Comparison of ENCODE assay signal across 11 cellular contexts in the genomic region with DNA sequence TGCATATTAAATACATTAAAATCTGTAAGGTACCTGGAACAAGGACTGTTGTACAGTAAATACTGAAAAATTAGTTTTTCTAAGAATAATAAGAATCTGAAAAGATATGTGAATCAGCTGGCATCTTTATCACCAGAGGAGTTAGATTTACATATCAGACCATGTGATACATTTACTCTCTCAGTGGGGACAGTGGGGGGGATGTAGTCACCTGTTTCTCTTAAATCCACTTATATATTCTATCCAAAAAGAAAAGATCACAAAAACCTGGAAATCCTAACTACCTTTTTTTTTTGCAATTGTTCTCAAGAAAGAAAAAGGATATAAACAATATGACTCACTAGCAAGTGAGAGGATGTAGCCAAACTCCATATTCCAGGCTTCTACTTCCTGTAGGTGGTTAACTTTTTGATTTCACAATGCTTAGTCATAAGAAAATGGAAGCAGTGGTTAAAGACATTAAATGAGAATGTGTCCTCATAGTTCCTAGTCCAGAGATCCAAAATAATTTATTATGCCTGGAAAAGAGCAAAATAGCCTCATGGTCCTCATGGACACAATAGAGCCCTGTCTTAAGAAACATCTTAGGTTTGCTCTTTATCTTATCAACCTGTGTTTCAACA. TPM values are rescaled to one million over a fixed set of nuclear protein-coding genes. Genes with fewer than 3 reads are reported as not detected.
A peak's percentile ranks its signal among the peaks of the same experiment; 100 is the strongest.
DNase-seq lines count a peak whose midpoint lies in the region; ATAC-seq and TF ChIP-seq lines count a peak whose summit lies in the region.
"Had no signal": no experiment of that assay in that cellular context is flagged by ENCODE, and none has a peak within 500 bp of the region (broad histone marks: within the 10 kb centered on the region; RNA-seq: fewer than 3 reads in every experiment).

No MANE protein-coding gene starts in this region.

- H2BK15ac ChIP-seq in IMR-90 (ENCODE audit: low read depth, low read length) = peak overlapping the region; percentile 48; the same call in 1 of the 3 replicates

- H3K23ac ChIP-seq in IMR-90 (ENCODE audit: low read depth, low read length) = no peak overlapping the region; the same call in 1 of the 2 replicates

- no peaks in the 10 kb centered on the region for H3K9me3 Mint-ChIP-seq in nephron progenitor cell

- H3K4me1 ChIP-seq in ACC112 (ENCODE audit: control insufficient read depth, insufficient read depth, low read length, unreplicated experiment) (peaks cover 28% of the 10 kb centered on the region), IMR-90 (ENCODE audit: control insufficient read depth, insufficient read depth, low read length) (peaks cover 7% of the 10 kb centered on the region), prostate gland (replicated peaks) (no peaks in the 10 kb centered on the region), ovary (ENCODE audit: insufficient read depth) (no peaks in the 10 kb centered on the region)

- no peak for TF ChIP-seq RAD21 in IMR-90 (IDR thresholded peaks at IDR 0.05; ENCODE audit: low read length)

- H3K18ac ChIP-seq in IMR-90 (ENCODE audit: low read depth, low read length) = peak overlapping the region; percentile 100

- H3K27me3 Mint-ChIP-seq in nephron progenitor cell (ENCODE audit: low read depth, poor library complexity) = no peaks in the 10 kb centered on the region

- 0 out of 2 replicates have a peak overlapping the region, but pooled peaks have one; percentile 8 for H3K4me3 ChIP-seq in ACC112 (ENCODE audit: low read depth, low read length)
- no peak overlapping the region for H3K4me3 ChIP-seq in IMR-90 (ENCODE audit: insufficient read depth, low read depth, low read length)
- no peak overlapping the region for H3K4me3 ChIP-seq in astrocyte of the spinal cord (ENCODE audit: low read depth, low read length)
- no peak overlapping the region for H3K4me3 ChIP-seq in prostate gland
- H3K4me3 ChIP-seq in ovary = no peak overlapping the region

- H2AK9ac ChIP-seq in IMR-90 (replicated peaks; ENCODE audit: low read depth, low read length, poor library complexity) = no peak overlapping the region

- H3K4ac ChIP-seq in IMR-90 (ENCODE audit: low read depth, low read length) = peak overlapping the region; percentile 30; the same call in 1 of the 2 replicates

- peak overlapping the region; percentile 86 for H3K27ac ChIP-seq in ACC112 (ENCODE audit: low read depth, low read length)
- H3K27ac ChIP-seq in IMR-90 (ENCODE audit: insufficient read depth, low read length) = peak overlapping the region; percentile 74
- H3K27ac ChIP-seq in prostate gland = no peak overlapping the region
- no peak overlapping the region for H3K27ac ChIP-seq in ovary

- H3K9me1 ChIP-seq in IMR-90 (ENCODE audit: insufficient read depth, low read length) = no peaks in the 10 kb centered on the region; the same call in 1 of the 2 replicates

- no peaks in the 10 kb centered on the region for H3K36me3 Mint-ChIP-seq in nephron progenitor cell (ENCODE audit: low read depth)

- TF ChIP-seq EP300 in ovary (IDR thresholded peaks at IDR 0.05) = no peak

- no peak overlapping the region for H3K4me3 Mint-ChIP-seq in nephron progenitor cell

- H2AK5ac ChIP-seq in IMR-90 (ENCODE audit: low read depth, low read length) = peak overlapping the region; percentile 4; the same call in 1 of the 2 replicates

- H2BK20ac ChIP-seq in IMR-90 (ENCODE audit: low read depth, low read length) = peak overlapping the region; percentile 51; the same call in 1 of the 2 replicates

- H3K79me2 ChIP-seq in ACC112 (ENCODE audit: control insufficient read depth, insufficient read depth, low read length, unreplicated experiment) = no peaks in the 10 kb centered on the region

- intact Hi-C loops in IMR-90 (cut with micrococcal nuclease) = no loop called here
- intact Hi-C loops in prostate gland (cut with DNase I) = no loop called here
- intact Hi-C loops in ovary (cut with DNase I) = no loop called here

- peak; percentile 90 for ATAC-seq in IMR-90 (ENCODE audit: low read depth)

- peak overlapping the region; percentile 62 to 76 for H4K8ac ChIP-seq in IMR-90 (ENCODE audit: low read depth in 2 of 2, low read length in 2 of 2)

- no TSS peak for BruUV-seq in IMR-90 (replicated peaks; lab: Mats Ljungman, UMichigan)

- H3K27me3 ChIP-seq in ACC112 (ENCODE audit: insufficient read depth, low read length) = no peaks in the 10 kb centered on the region
- no peaks in the 10 kb centered on the region for H3K27me3 ChIP-seq in IMR-90 (ENCODE audit: control insufficient read depth, insufficient read depth, low read length)
- H3K27me3 ChIP-seq in prostate gland (replicated peaks; ENCODE audit: insufficient read depth) = no peaks in the 10 kb centered on the region
- H3K27me3 ChIP-seq in ovary = no peaks in the 10 kb centered on the region

- H3K14ac ChIP-seq in IMR-90 (replicated peaks; ENCODE audit: low read depth, low read length) = peak overlapping the region; percentile 23; the same call in 1 of the 2 replicates

- no peaks in the 10 kb centered on the region for H3K36me3 ChIP-seq in ACC112 (ENCODE audit: insufficient read depth, low read length)
- no peaks in the 10 kb centered on the region for H3K36me3 ChIP-seq in IMR-90 (ENCODE audit: control insufficient read depth, insufficient read depth, low read length)
- H3K36me3 ChIP-seq in prostate gland = no peaks in the 10 kb centered on the region
- H3K36me3 ChIP-seq in ovary = no peaks in the 10 kb centered on the region

- POLR2A ChIA-PET in IMR-90 (lab: Charles Lee; ENCODE audit: unreplicated experiment) = no interaction called here

- no peak for TF ChIP-seq CTCF in IMR-90 (conservative IDR thresholded peaks at IDR 0.05; ENCODE audit: low read depth, low read length)
- TF ChIP-seq CTCF in astrocyte of the spinal cord (IDR thresholded peaks at IDR 0.05; ENCODE audit: low read depth, low read length) = no peak
- TF ChIP-seq CTCF in prostate gland (IDR thresholded peaks at IDR 0.05) = no peak
- TF ChIP-seq CTCF in nephron progenitor cell (IDR thresholded peaks at IDR 0.05) = no peak
- TF ChIP-seq CTCF in ovary (IDR thresholded peaks at IDR 0.05) = no peak

- in situ Hi-C loops in IMR-90 (cut with MboI; ENCODE audit: low sequenced_read_pairs) = no loop called here
- in situ Hi-C loops in astrocyte of the spinal cord (cut with HindIII; ENCODE audit: low sequenced_read_pairs) = no loop called here

- CTCF ChIA-PET in IMR-90 (lab: Yijun Ruan, JAX) = interaction anchor here (0.6 kb wide), 1 partner anchor 387 kb away, joined by 3 read pairs; no protein-coding TSS in a partner anchor

- H3K4me2 ChIP-seq in IMR-90 (ENCODE audit: low read depth, low read length) = peak overlapping the region; percentile 81; the same call in 1 of the 2 replicates

- TF ChIP-seq POLR2A in IMR-90 (IDR thresholded peaks at IDR 0.05; ENCODE audit: low read depth, low read length) = no peak
- no peak for TF ChIP-seq POLR2A in prostate gland (IDR thresholded peaks at IDR 0.05)
- TF ChIP-seq POLR2A in ovary (IDR thresholded peaks at IDR 0.05) = no peak

- H3K56ac ChIP-seq in IMR-90 (ENCODE audit: extremely low read depth, insufficient read depth, low read length) = peak overlapping the region; percentile 55; the same call in 1 of the 2 replicates

- peak overlapping the region; percentile 99; the same call in 1 of the 2 replicates for H4K5ac ChIP-seq in IMR-90 (ENCODE audit: low read depth, low read length)

- H4K20me1 ChIP-seq in IMR-90 (ENCODE audit: insufficient read depth, low read length) = no peaks in the 10 kb centered on the region

- peaks cover 8% of the 10 kb centered on the region for H3K4me1 Mint-ChIP-seq in nephron progenitor cell

- peak overlapping the region; percentile 76 for H2BK120ac ChIP-seq in IMR-90 (ENCODE audit: low read depth, low read length)

- dilution Hi-C loops in IMR-90 (cut with HindIII; ENCODE audit: low sequenced_read_pairs, unreplicated experiment) = no loop called here

- DNase-seq in IMR-90 (peak; percentile 96), astrocyte of the spinal cord (ENCODE audit: low read depth, low spot score) (peak; percentile 95), kidney glomerular epithelial cell (lab: John Stamatoyannopoulos, UW) (peak; percentile 85), prostate gland (ENCODE audit: low spot score) (no peak), nephron progenitor cell (no peak), NCI-H526 treated with DMSO at 0.1 percent for 48 hours (lab: John Stamatoyannopoulos, UW) (no peak), ovary (no peak)
- DNase-seq: activated effector memory CD4-positive, alpha-beta T cell treated with Interleukin-2 at 50 U/mL for 16 hours; Caco-2 had no signal

- peak overlapping the region; percentile 91 for H2BK5ac ChIP-seq in IMR-90 (ENCODE audit: low read depth, low read length, poor library complexity, severe bottlenecking)

- H3K79me1 ChIP-seq in IMR-90 (ENCODE audit: low read depth in 1 of 2, low read length in 2 of 2) = no peaks in the 10 kb centered on the region

- peak overlapping the region; percentile 60 for H2AFZ ChIP-seq in ACC112 (ENCODE audit: low read length, unreplicated experiment)
- no peak overlapping the region for H2AFZ ChIP-seq in IMR-90 (replicated peaks; ENCODE audit: low read length, poor library complexity)

- H3K27ac Mint-ChIP-seq in nephron progenitor cell = no peak overlapping the region

- no peak overlapping the region for H3K9ac ChIP-seq in IMR-90 (ENCODE audit: low read depth, low read length)

- peak overlapping the region; percentile 19 for H4K91ac ChIP-seq in IMR-90 (ENCODE audit: insufficient read depth, low read depth, low read length)

- H3K9me3 ChIP-seq in IMR-90 (ENCODE audit: control insufficient read depth, insufficient read depth, low read length) = no peaks in the 10 kb centered on the region
- H3K9me3 ChIP-seq in prostate gland = no peaks in the 10 kb centered on the region
- no peaks in the 10 kb centered on the region for H3K9me3 ChIP-seq in ovary
- H3K9me3 ChIP-seq: Caco-2 had no signal

TF ChIP-seq in IMR-90, 13 proteins besides CTCF, POLR2A, EP300 and RAD21 (continues in another document):
- TF ChIP-seq MAFK (IDR thresholded peaks at IDR 0.05; ENCODE audit: low read depth, low read length) (peak; percentile 13; the same call in 1 of the 2 replicates), CEBPB (IDR thresholded peaks at IDR 0.05; ENCODE audit: low read depth, low read length) (peak; percentile 97), SMC3 (IDR thresholded peaks at IDR 0.05; ENCODE audit: low read depth, low read length) (no peak)
- TF ChIP-seq, protein P1, sequence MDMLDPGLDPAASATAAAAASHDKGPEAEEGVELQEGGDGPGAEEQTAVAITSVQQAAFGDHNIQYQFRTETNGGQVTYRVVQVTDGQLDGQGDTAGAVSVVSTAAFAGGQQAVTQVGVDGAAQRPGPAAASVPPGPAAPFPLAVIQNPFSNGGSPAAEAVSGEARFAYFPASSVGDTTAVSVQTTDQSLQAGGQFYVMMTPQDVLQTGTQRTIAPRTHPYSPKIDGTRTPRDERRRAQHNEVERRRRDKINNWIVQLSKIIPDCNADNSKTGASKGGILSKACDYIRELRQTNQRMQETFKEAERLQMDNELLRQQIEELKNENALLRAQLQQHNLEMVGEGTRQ (IDR thresholded peaks at IDR 0.05; ENCODE audit: low read depth, low read length) = no peak

RNA-seq across cellular contexts. Expression of a gene that starts 22.5 kb away (rescaled TPM):
- total RNA-seq in IMR-90 (2012; rRNA removed) = under 0.01 and 0.18 TPM in 2 replicates
- 0.14 and 0.17 TPM in 2 replicates for polyA plus RNA-seq in IMR-90 (2012; rRNA removed)
- polyA plus RNA-seq in IMR-90 (2012; cell fraction: cytosol; rRNA removed) = 0.04 TPM in 1 of 2 replicates, not detected in the other
- 0.02 and 0.10 TPM in 2 replicates for polyA plus RNA-seq in IMR-90 (2012; cell fraction: nucleus; rRNA removed; ENCODE audit: low replicate concordance)
- total RNA-seq in prostate gland = 1 to 10 TPM; 2.1 to 5.5 TPM
- 1 to 10 TPM in 1 of 7 donors, under 1 TPM in 6; 0.38 to 1.1 (median 0.55) TPM for total RNA-seq in ovary
- polyA plus RNA-seq in ovary = under 1 TPM; 0.34 to 0.60 TPM
- polyA plus RNA-seq: neural cell had no signal

Comparison
In these comparisons a context has a peak if more than half of its experiments do, and no peak if none do; other contexts are left out.
1. H3K27ac ChIP-seq: peak in ACC112 (single experiment) and IMR-90 (single experiment); none in prostate gland (0 of 2) and ovary (0 of 2).
2. DNase-seq: peak in IMR-90 (single experiment), astrocyte of the spinal cord (single experiment) and kidney glomerular epithelial cell (single experiment); none in prostate gland (single experiment), nephron progenitor cell (single experiment), NCI-H526 treated with DMSO at 0.1 percent for 48 hours (single experiment) and ovary (0 of 5).